8 cellular contexts compared by ENCODE assay signal in the genomic region with DNA sequence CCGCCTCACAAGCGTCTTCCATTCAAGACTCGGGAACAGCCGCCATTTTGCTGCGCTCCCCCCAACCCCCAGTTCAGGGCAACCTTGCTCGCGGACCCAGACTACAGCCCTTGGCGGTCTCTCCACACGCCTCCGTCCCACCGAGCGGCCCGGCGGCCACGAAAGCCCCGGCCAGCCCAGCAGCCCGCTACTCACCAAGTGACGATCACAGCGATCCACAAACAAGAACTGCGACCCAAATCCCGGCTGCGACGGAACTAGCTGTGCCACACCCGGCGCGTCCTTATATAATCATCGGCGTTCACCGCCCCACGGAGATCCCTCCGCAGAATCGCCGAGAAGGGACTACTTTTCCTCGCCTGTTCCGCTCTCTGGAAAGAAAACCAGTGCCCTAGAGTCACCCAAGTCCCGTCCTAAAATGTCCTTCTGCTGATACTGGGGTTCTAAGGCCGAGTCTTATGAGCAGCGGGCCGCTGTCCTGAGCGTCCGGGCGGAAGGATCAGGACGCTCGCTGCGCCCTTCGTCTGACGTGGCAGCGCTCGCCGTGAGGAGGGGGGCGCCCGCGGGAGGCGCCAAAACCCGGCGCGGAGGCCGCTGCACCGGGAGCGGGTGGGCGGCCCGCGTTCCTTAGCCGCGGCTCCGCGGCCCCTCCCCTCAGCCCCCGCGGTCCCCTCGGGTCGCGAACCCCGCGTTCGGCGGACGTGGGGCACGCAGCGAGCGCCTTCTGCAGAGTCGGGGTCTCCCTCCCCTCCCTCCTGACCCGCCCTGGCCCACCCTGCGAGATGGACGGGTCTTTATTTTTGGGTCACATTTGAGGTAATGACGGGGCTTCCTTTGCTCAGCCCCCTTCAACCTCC. TPM values are rescaled to one million over a fixed set of nuclear protein-coding genes. Genes with fewer than 3 reads are reported as not detected.
DNase-seq lines count a peak whose midpoint lies in the region; ATAC-seq and TF ChIP-seq lines count a peak whose summit lies in the region.

A gene (minus strand): TSS at position 259 of the 857 bp plus-strand sequence. CDS start 879 bp downstream, outside the sequence.

- CTCF ChIA-PET in activated CD8-positive, alpha-beta memory T cell treated with anti-CD3 and anti-CD28 coated beads for 36 hours (lab: Charles Lee) = interaction anchor here (0.6 to 13.5 kb wide), 8 partner anchors 8 to 464 kb away, joined by 3 to 150 read pairs (median 4); no protein-coding TSS in a partner anchor

- peaks cover 60% of the 10 kb centered on the region for H3K4me1 ChIP-seq in muscle layer of colon (ENCODE audit: insufficient read depth, low read length)

- peak within 1 kb of the TSS; percentile 99 for H3K4me3 ChIP-seq in epithelial cell of esophagus (ENCODE audit: low read length)
- H3K4me3 ChIP-seq in muscle layer of colon (ENCODE audit: low read depth in 1 of 2, low read length in 2 of 2) = peak within 1 kb of the TSS; percentile 90 to 99

- H3K9ac ChIP-seq in muscle layer of colon (ENCODE audit: low read length) = peak within 1 kb of the TSS; percentile 99

- POLR2A ChIA-PET in activated CD8-positive, alpha-beta memory T cell treated with anti-CD3 and anti-CD28 coated beads for 36 hours (lab: Charles Lee) = interaction anchor here (0.6 to 3.5 kb wide), 5 partner anchors 12 to 26 kb away, joined by 4 to 18 read pairs (median 8); no protein-coding TSS in a partner anchor

- no peak for TF ChIP-seq CTCF in epithelial cell of esophagus (IDR thresholded peaks at IDR 0.05; ENCODE audit: insufficient read depth, low read depth, low read length, missing control alignments)

- peaks cover 13% of the 10 kb centered on the region for H3K36me3 ChIP-seq in muscle layer of colon (ENCODE audit: insufficient read depth, low read length)

- peak; percentile 79 for DNase-seq in A172 (ENCODE audit: low spot score)
- DNase-seq in HT1080 (ENCODE audit: low read depth) = peak; percentile 87
- peak; percentile 90 for DNase-seq in epithelial cell of esophagus (ENCODE audit: low read depth)
- DNase-seq in stimulated activated CD8-positive, alpha-beta memory T cell treated with anti-CD3 and anti-CD28 coated beads, Interleukin-7, amount 100 ng/mL, for 24 hours (ENCODE audit: low read depth) = peak; percentile 76
- DNase-seq in NCI-H1048 (lab: John Stamatoyannopoulos, UW) = no peak

- peak; percentile 20 for ATAC-seq in GM19351 (IDR thresholded peaks at IDR 0.05; ENCODE audit: unreplicated experiment)

- H3K9me3 ChIP-seq in muscle layer of colon (ENCODE audit: low read length) = no peaks in the 10 kb centered on the region

- peak within 1 kb of the TSS; percentile 100 for H3K27ac ChIP-seq in muscle layer of colon (ENCODE audit: low read depth, low read length)

- no peaks in the 10 kb centered on the region for H3K27me3 ChIP-seq in muscle layer of colon (ENCODE audit: control insufficient read depth in 1 of 2, insufficient read depth in 2 of 2, low read length in 2 of 2)

RNA-seq across cellular contexts. Expression of the gene that starts here (rescaled TPM):
- 1,288 and 1,521 TPM in 2 replicates for total RNA-seq in A172 (2014; rRNA removed; shearing (Covaris generic))
- total RNA-seq in HT1080 (2014; rRNA removed; shearing (Covaris generic)) = 1,483 and 1,600 TPM in 2 replicates
- 761 and 779 TPM in 2 replicates for polyA plus RNA-seq in HT1080 (2015; cell fraction: cytosol; rRNA removed)
- 1,911 and 1,983 TPM in 2 replicates for polyA plus RNA-seq in HT1080 (2015; cell fraction: nucleus; rRNA removed)
- 100 to 1,000 TPM; 730 to 758 TPM for total RNA-seq in activated CD8-positive, alpha-beta memory T cell treated with anti-CD3 and anti-CD28 coated beads for 36 hours
